ENCODE assay signal across 4 cellular contexts in the genomic region with DNA sequence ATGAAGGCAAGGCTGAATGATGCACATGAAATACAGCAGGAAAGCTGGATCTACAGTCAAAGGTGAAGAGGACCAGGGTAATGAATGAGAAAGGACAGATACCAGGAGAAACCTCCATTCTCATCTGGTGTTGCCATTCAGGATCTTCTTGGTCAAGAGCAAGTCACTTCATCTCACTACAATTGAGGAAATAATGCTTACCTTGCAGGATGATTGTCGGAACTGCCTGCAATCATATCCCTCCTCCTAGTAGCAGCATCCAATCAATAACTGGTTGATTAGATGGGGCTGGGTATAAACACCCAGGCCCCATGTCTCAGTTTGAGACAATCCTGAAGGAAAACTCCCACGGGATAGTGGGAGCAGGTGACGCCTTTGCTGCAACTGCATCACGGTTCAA.
TF ChIP-seq lines count a peak whose summit lies in the region.

No MANE protein-coding gene starts in this region.

TF ChIP-seq in HepG2, 621 proteins besides CTCF, POLR2A, EP300 and RAD21:
- TF ChIP-seq MAFF (IDR thresholded peaks at IDR 0.05; ENCODE audit: low read depth, low read length) (peak; percentile 67), MAFK (conservative IDR thresholded peaks at IDR 0.05 in 1 of 2, IDR thresholded peaks at IDR 0.05 in 1 of 2; ENCODE audit: low read length in 2 of 2) (peak; percentile 66 to 80)
- TF ChIP-seq, protein P1, sequence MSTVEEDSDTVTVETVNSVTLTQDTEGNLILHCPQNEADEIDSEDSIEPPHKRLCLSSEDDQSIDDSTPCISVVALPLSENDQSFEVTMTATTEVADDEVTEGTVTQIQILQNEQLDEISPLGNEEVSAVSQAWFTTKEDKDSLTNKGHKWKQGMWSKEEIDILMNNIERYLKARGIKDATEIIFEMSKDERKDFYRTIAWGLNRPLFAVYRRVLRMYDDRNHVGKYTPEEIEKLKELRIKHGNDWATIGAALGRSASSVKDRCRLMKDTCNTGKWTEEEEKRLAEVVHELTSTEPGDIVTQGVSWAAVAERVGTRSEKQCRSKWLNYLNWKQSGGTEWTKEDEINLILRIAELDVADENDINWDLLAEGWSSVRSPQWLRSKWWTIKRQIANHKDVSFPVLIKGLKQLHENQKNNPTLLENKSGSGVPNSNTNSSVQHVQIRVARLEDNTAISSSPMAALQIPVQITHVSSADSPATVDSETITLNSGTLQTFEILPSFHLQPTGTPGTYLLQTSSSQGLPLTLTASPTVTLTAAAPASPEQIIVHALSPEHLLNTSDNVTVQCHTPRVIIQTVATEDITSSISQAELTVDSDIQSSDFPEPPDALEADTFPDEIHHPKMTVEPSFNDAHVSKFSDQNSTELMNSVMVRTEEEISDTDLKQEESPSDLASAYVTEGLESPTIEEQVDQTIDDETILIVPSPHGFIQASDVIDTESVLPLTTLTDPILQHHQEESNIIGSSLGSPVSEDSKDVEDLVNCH (CRISPR knock-in tag; IDR thresholded peaks at IDR 0.05) = no peak
- TF ChIP-seq, protein P2, sequence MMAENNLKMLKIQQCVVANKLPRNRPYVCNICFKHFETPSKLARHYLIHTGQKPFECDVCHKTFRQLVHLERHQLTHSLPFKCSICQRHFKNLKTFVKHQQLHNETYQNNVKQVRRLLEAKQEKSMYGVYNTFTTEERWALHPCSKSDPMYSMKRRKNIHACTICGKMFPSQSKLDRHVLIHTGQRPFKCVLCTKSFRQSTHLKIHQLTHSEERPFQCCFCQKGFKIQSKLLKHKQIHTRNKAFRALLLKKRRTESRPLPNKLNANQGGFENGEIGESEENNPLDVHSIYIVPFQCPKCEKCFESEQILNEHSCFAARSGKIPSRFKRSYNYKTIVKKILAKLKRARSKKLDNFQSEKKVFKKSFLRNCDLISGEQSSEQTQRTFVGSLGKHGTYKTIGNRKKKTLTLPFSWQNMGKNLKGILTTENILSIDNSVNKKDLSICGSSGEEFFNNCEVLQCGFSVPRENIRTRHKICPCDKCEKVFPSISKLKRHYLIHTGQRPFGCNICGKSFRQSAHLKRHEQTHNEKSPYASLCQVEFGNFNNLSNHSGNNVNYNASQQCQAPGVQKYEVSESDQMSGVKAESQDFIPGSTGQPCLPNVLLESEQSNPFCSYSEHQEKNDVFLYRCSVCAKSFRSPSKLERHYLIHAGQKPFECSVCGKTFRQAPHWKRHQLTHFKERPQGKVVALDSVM (CRISPR knock-in tag; IDR thresholded peaks at IDR 0.05) = no peak

TF ChIP-seq in A549, 52 proteins besides CTCF, POLR2A, EP300 and RAD21:
- TF ChIP-seq FOXS1 (CRISPR knock-in tag; IDR thresholded peaks at IDR 0.05) (no peak), RARB (CRISPR knock-in tag; IDR thresholded peaks at IDR 0.05) (no peak), MAFK (IDR thresholded peaks at IDR 0.05; ENCODE audit: partially characterized antibody) (peak; percentile 46), HDAC2 (IDR thresholded peaks at IDR 0.05) (no peak), HES2 (IDR thresholded peaks at IDR 0.05) (no peak), HOXB5 (CRISPR knock-in tag; IDR thresholded peaks at IDR 0.05) (no peak), SREBF2 (IDR thresholded peaks at IDR 0.05) (no peak)
- TF ChIP-seq, protein P3, sequence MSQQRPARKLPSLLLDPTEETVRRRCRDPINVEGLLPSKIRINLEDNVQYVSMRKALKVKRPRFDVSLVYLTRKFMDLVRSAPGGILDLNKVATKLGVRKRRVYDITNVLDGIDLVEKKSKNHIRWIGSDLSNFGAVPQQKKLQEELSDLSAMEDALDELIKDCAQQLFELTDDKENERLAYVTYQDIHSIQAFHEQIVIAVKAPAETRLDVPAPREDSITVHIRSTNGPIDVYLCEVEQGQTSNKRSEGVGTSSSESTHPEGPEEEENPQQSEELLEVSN (IDR thresholded peaks at IDR 0.05; ENCODE audit: borderline replicate concordance, low read depth) = no peak
TF ChIP-seq in A549: peak in this region for 1.

TF ChIP-seq in IMR-90, 13 proteins besides CTCF, POLR2A, EP300 and RAD21:
- TF ChIP-seq BHLHE40 (IDR thresholded peaks at IDR 0.05; ENCODE audit: low read depth, low read length) (no peak), MAFK (IDR thresholded peaks at IDR 0.05; ENCODE audit: low read depth, low read length) (peak; percentile 41)

TF ChIP-seq in K562, 482 proteins besides CTCF, POLR2A, EP300 and RAD21:
- TF ChIP-seq ZNF316 (IDR thresholded peaks at IDR 0.05) (peak; percentile 59; the same call in 1 of the 2 replicates), SIN3A (IDR thresholded peaks at IDR 0.05; ENCODE audit: borderline replicate concordance in 2 of 2, control insufficient read depth in 1 of 2, low read depth in 2 of 2, low read length in 2 of 2) (no peak), MAFG (tag; conservative IDR thresholded peaks at IDR 0.05) (0 out of 2 replicates have a peak, but pooled peaks have one; percentile 23), DDX20 (tag; IDR thresholded peaks at IDR 0.05; ENCODE audit: low read depth) (no peak), RHOXF2B (CRISPR knock-in tag; conservative IDR thresholded peaks at IDR 0.05) (no peak), FOXP4 (CRISPR knock-in tag; IDR thresholded peaks at IDR 0.05; ENCODE audit: borderline replicate concordance) (no peak), MCM2 (IDR thresholded peaks at IDR 0.05; ENCODE audit: low read depth) (no peak), NR2C2 (CRISPR knock-in tag; IDR thresholded peaks at IDR 0.05) (no peak), NR2C2 (tag; IDR thresholded peaks at IDR 0.05) (no peak), C11orf30 (IDR thresholded peaks at IDR 0.05; ENCODE audit: low read depth) (peak; percentile 19; the same call in 1 of the 2 replicates), LCOR (CRISPR knock-in tag; IDR thresholded peaks at IDR 0.05) (no peak), MTA3 (IDR thresholded peaks at IDR 0.05; ENCODE audit: borderline replicate concordance) (no peak)
- TF ChIP-seq, protein P4, sequence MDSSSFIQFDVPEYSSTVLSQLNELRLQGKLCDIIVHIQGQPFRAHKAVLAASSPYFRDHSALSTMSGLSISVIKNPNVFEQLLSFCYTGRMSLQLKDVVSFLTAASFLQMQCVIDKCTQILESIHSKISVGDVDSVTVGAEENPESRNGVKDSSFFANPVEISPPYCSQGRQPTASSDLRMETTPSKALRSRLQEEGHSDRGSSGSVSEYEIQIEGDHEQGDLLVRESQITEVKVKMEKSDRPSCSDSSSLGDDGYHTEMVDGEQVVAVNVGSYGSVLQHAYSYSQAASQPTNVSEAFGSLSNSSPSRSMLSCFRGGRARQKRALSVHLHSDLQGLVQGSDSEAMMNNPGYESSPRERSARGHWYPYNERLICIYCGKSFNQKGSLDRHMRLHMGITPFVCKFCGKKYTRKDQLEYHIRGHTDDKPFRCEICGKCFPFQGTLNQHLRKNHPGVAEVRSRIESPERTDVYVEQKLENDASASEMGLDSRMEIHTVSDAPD (CRISPR knock-in tag; IDR thresholded peaks at IDR 0.05) = no peak
- TF ChIP-seq, protein P5, sequence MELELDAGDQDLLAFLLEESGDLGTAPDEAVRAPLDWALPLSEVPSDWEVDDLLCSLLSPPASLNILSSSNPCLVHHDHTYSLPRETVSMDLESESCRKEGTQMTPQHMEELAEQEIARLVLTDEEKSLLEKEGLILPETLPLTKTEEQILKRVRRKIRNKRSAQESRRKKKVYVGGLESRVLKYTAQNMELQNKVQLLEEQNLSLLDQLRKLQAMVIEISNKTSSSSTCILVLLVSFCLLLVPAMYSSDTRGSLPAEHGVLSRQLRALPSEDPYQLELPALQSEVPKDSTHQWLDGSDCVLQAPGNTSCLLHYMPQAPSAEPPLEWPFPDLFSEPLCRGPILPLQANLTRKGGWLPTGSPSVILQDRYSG (tag; conservative IDR thresholded peaks at IDR 0.05; ENCODE audit: low read depth) = no peak
